In genomic region chr16:88973007-88973410, GRCh38 we compare ENCODE assay signal across 20 cellular contexts. TPM values are rescaled to one million over a fixed set of nuclear protein-coding genes. Genes with fewer than 3 reads are reported as not detected.
DNase-seq lines count a peak whose midpoint lies in the region; ATAC-seq, FAIRE-seq and TF ChIP-seq lines count a peak whose summit lies in the region.
"Had no signal": no experiment of that assay in that cellular context is flagged by ENCODE, and none has a peak within 500 bp of the region (broad histone marks: within the 10 kb centered on the region; RNA-seq: fewer than 3 reads in every experiment).

No MANE protein-coding gene starts in this region.

- H3K36me3 ChIP-seq in DOHH2 (ENCODE audit: control insufficient read depth, low read length) (no peaks in the 10 kb centered on the region), PC-9 (ENCODE audit: low read depth) (no peaks in the 10 kb centered on the region)
- H3K36me3 ChIP-seq: thoracic aorta had no signal

- no peak for FAIRE-seq in GM12892 (lab: Jason Lieb, UNC)

- H2AFZ ChIP-seq in PC-9 = no peak overlapping the region

- H3K9me3 ChIP-seq in DOHH2 (ENCODE audit: control insufficient read depth, insufficient read depth, low read length) (no peaks in the 10 kb centered on the region), PC-9 (ENCODE audit: insufficient read depth, low read depth) (no peaks in the 10 kb centered on the region)
- H3K9me3 ChIP-seq: thoracic aorta had no signal

- ATAC-seq in WTC11 = peak; percentile 83
- ATAC-seq in GM18861 (IDR thresholded peaks at IDR 0.05; ENCODE audit: unreplicated experiment) = no peak
- ATAC-seq in HG03175 (IDR thresholded peaks at IDR 0.05; ENCODE audit: unreplicated experiment) = no peak
- ATAC-seq: effector memory CD8-positive, alpha-beta T cell had no signal

- H3K4me3 ChIP-seq in DOHH2 (ENCODE audit: low read length) = peak overlapping the region; percentile 59
- H3K4me3 ChIP-seq in PC-9 = no peak overlapping the region
- H3K4me3 ChIP-seq: smooth muscle cell, thoracic aorta had no signal

- H3K4me1 ChIP-seq in DOHH2 (ENCODE audit: control insufficient read depth, low read length) (peaks cover 100% of the 10 kb centered on the region), PC-9 (replicated peaks; ENCODE audit: insufficient read depth) (no peaks in the 10 kb centered on the region)

- BruUV-seq in PC-9 (replicated peaks; lab: Mats Ljungman, UMichigan) = no TSS peak

- H3K4me2 ChIP-seq in DOHH2 (ENCODE audit: low read length) = peak overlapping the region; percentile 88
- no peak overlapping the region for H3K4me2 ChIP-seq in PC-9
- H3K4me2 ChIP-seq: smooth muscle cell had no signal

- H3K79me2 ChIP-seq in DOHH2 (ENCODE audit: control insufficient read depth, low read length) (peaks cover 7% of the 10 kb centered on the region), PC-9 (ENCODE audit: low read depth) (no peaks in the 10 kb centered on the region)

- peak overlapping the region; percentile 90 to 98 (median 93) for H3K4me3 Mint-ChIP-seq in IgD-negative memory B cell
- no peak overlapping the region for H3K4me3 Mint-ChIP-seq in WTC11
- H3K4me3 Mint-ChIP-seq in nephron = peak overlapping the region in 1 of 3 experiments; percentile 47
- H3K4me3 Mint-ChIP-seq: effector memory CD8-positive, alpha-beta T cell had no signal

- DNase-seq in WTC11 (ENCODE audit: low spot score) = no peak
- DNase-seq in GM12892 (ENCODE audit: insufficient read length) = no peak
- DNase-seq in PC-9 = no peak
- DNase-seq: activated CD4-positive, alpha-beta T cell treated with anti-CD3 and anti-CD28 coated beads, Interleukin-2, amount 50 U/mL, for 1 hour; activated naive CD4-positive, alpha-beta T cell; anterior cingulate cortex; cerebellar nuclear complex; effector memory CD8-positive, alpha-beta T cell; NCI-H510A; posterior cingulate gyrus; T-helper 9 cell had no signal

- H3F3A ChIP-seq in DOHH2 (ENCODE audit: control insufficient read depth, insufficient read depth) (peaks cover 7% of the 10 kb centered on the region), PC-9 (ENCODE audit: insufficient read depth, low read depth) (no peaks in the 10 kb centered on the region)

- intact Hi-C loops in PC-9 (cut with micrococcal nuclease; ENCODE audit: unreplicated experiment) = no loop called here

- H3K27me3 ChIP-seq in DOHH2 (ENCODE audit: control insufficient read depth, low read length) (0 out of 2 replicates have a peak, but pooled peaks cover 4% of the 10 kb centered on the region), PC-9 (ENCODE audit: insufficient read depth, low read depth) (peaks cover 91% of the 10 kb centered on the region)

- H4K20me1 ChIP-seq in DOHH2 (ENCODE audit: control insufficient read depth, insufficient read depth, low read depth, low read length) (no peaks in the 10 kb centered on the region), PC-9 (ENCODE audit: insufficient read depth) (no peaks in the 10 kb centered on the region; the same call in 1 of the 2 replicates)

- no peaks in the 10 kb centered on the region for H3K9me2 ChIP-seq in DOHH2 (replicated peaks; ENCODE audit: control insufficient read depth, low read length)
- no peaks in the 10 kb centered on the region for H3K9me2 ChIP-seq in PC-9 (ENCODE audit: insufficient read depth)

- H3K27ac Mint-ChIP-seq in IgD-negative memory B cell = peak overlapping the region; percentile 90 to 99 (median 99)
- H3K27ac Mint-ChIP-seq in WTC11 = no peak overlapping the region
- H3K27ac Mint-ChIP-seq in nephron = peak overlapping the region in 2 of 3 experiments; percentile 16 to 44
- H3K27ac Mint-ChIP-seq: effector memory CD8-positive, alpha-beta T cell had no signal

- POLR2A ChIA-PET in WTC11 (lab: Charles Lee) = no interaction called here
- POLR2A ChIA-PET in PC-9 (lab: Charles Lee; ENCODE audit: unreplicated experiment) = interaction anchor here (0.6 kb wide), 1 partner anchor 725 kb away, joined by 12 read pairs; no protein-coding TSS in a partner anchor

- peak overlapping the region; percentile 72 for H3K27ac ChIP-seq in DOHH2 (ENCODE audit: low read depth, low read length)
- no peak overlapping the region for H3K27ac ChIP-seq in PC-9
- H3K27ac ChIP-seq: thoracic aorta had no signal

- no peak for TF ChIP-seq CTCF in DOHH2 (IDR thresholded peaks at IDR 0.05; ENCODE audit: low read depth, low read length, poor library complexity, severe bottlenecking)
- TF ChIP-seq CTCF in WTC11 (IDR thresholded peaks at IDR 0.05) = no peak
- TF ChIP-seq CTCF in nephron (IDR thresholded peaks at IDR 0.05; ENCODE audit: unreplicated experiment in 3 of 3) = no peak
- TF ChIP-seq CTCF in PC-9 (conservative IDR thresholded peaks at IDR 0.05) = no peak

- peaks cover 42 to 54% (median 49%) of the 10 kb centered on the region in 3 donors for H3K4me1 Mint-ChIP-seq in IgD-negative memory B cell
- H3K4me1 Mint-ChIP-seq in WTC11 = no peaks in the 10 kb centered on the region
- H3K4me1 Mint-ChIP-seq in nephron = peaks cover 21% of the 10 kb centered on the region

- CTCF ChIA-PET in WTC11 (lab: Charles Lee) = interaction anchor here (1.8 to 2.0 kb wide), 2 partner anchors 92 to 236 kb away, joined by 5 to 6 read pairs; no protein-coding TSS in a partner anchor
- CTCF ChIA-PET in PC-9 (lab: Charles Lee) = no interaction called here

- H3K9me3 Mint-ChIP-seq in IgD-negative memory B cell (no peaks in the 10 kb centered on the region), WTC11 (no peaks in the 10 kb centered on the region), nephron (no peaks in the 10 kb centered on the region)
- H3K9me3 Mint-ChIP-seq: effector memory CD8-positive, alpha-beta T cell had no signal

- H3K36me3 Mint-ChIP-seq in IgD-negative memory B cell (no peaks in the 10 kb centered on the region), WTC11 (no peaks in the 10 kb centered on the region), nephron (ENCODE audit: low read depth) (no peaks in the 10 kb centered on the region)

- H3K27me3 Mint-ChIP-seq in IgD-negative memory B cell (peaks cover 3% of the 10 kb centered on the region), WTC11 (ENCODE audit: low read depth) (no peaks in the 10 kb centered on the region), nephron (ENCODE audit: low read depth) (peaks cover 13% of the 10 kb centered on the region)

- no peak for TF ChIP-seq POLR2A in GM12892 (IDR thresholded peaks at IDR 0.05; ENCODE audit: low read depth, low read length)

TF ChIP-seq in WTC11, 78 proteins besides CTCF, POLR2A, EP300 and RAD21:
- no peak for TF ChIP-seq CREM (CRISPR knock-in tag; IDR thresholded peaks at IDR 0.05)
- TF ChIP-seq OVOL2 (CRISPR knock-in tag; IDR thresholded peaks at IDR 0.05; ENCODE audit: borderline replicate concordance) = no peak
- TF ChIP-seq ZBTB21 (CRISPR knock-in tag; IDR thresholded peaks at IDR 0.05; ENCODE audit: borderline replicate concordance) = no peak
- no peak for TF ChIP-seq ZNF532 (CRISPR knock-in tag; IDR thresholded peaks at IDR 0.05; ENCODE audit: borderline replicate concordance)
- TF ChIP-seq ZNF423 (CRISPR knock-in tag; IDR thresholded peaks at IDR 0.05) = no peak

RNA-seq across cellular contexts. Expression of gene CBFA2T3, which starts 4.0 kb away (rescaled TPM):
- 38.8 TPM for polyA plus RNA-seq in IgD-negative memory B cell
- 1.9 to 2.8 TPM (median 2.6 TPM) in 3 replicates for total RNA-seq in WTC11 (2021)
- 5.5 TPM for polyA plus RNA-seq in GM12892 (2012; ENCODE audit: missing spikeins)
- total RNA-seq in PC-9 (2021) = 0.88 and 1.0 TPM in 2 replicates
- total RNA-seq: LHCN-M2, SK-MEL-5, smooth muscle cell had no signal
